22 cellular contexts compared by ENCODE assay signal in genomic region chr17:67980456-67980855, GRCh38. TPM values are rescaled to one million over a fixed set of nuclear protein-coding genes. Genes with fewer than 3 reads are reported as not detected.
DNase-seq lines count a peak whose midpoint lies in the region; ATAC-seq and TF ChIP-seq lines count a peak whose summit lies in the region.
"Had no signal": no experiment of that assay in that cellular context is flagged by ENCODE, and none has a peak within 500 bp of the region (broad histone marks: within the 10 kb centered on the region; RNA-seq: fewer than 3 reads in every experiment).

No MANE protein-coding gene starts in this region.

- H3K27ac Mint-ChIP-seq in central memory CD8-positive, alpha-beta T cell (ENCODE audit: low read depth): peak overlapping the region; percentile 82
- H3K27ac Mint-ChIP-seq in osteocyte (ENCODE audit: unreplicated experiment): no peak overlapping the region
- H3K27ac Mint-ChIP-seq: activated CD8-positive, alpha-beta memory T cell treated with anti-CD3 and anti-CD28 coated beads, Interleukin-2, amount 10 ng/mL, durations not matched to agents 7 days and 5 days; T-helper 1 cell treated with Interleukin-12 subunit alpha and Interleukin-12 subunit beta and Interleukin-4 antibody, amounts not matched to agents 30 μg/mL and 1 μg/mL, for 36 hours had no signal

- H3K4me1 ChIP-seq in psoas muscle: no peaks in the 10 kb centered on the region
- no peaks in the 10 kb centered on the region for H3K4me1 ChIP-seq in effector memory CD4-positive, alpha-beta T cell (ENCODE audit: control insufficient read depth, insufficient read depth, low read length, poor library complexity, severe bottlenecking)
- H3K4me1 ChIP-seq: BLaER1, prostate gland had no signal

- no peaks in the 10 kb centered on the region for H3K27me3 Mint-ChIP-seq in central memory CD8-positive, alpha-beta T cell
- no peaks in the 10 kb centered on the region for H3K27me3 Mint-ChIP-seq in osteocyte (ENCODE audit: unreplicated experiment)
- H3K27me3 Mint-ChIP-seq: activated CD8-positive, alpha-beta memory T cell treated with anti-CD3 and anti-CD28 coated beads, Interleukin-2, amount 10 ng/mL, durations not matched to agents 7 days and 5 days; naive thymus-derived CD8-positive, alpha-beta T cell had no signal

- no peaks in the 10 kb centered on the region for H3K9me3 Mint-ChIP-seq in central memory CD8-positive, alpha-beta T cell
- no peaks in the 10 kb centered on the region for H3K9me3 Mint-ChIP-seq in osteocyte (ENCODE audit: unreplicated experiment)
- H3K9me3 Mint-ChIP-seq: naive thymus-derived CD8-positive, alpha-beta T cell; T-helper 1 cell treated with Interleukin-12 subunit alpha and Interleukin-12 subunit beta and Interleukin-4 antibody, amounts not matched to agents 30 μg/mL and 1 μg/mL, for 36 hours had no signal

- peaks cover 27% of the 10 kb centered on the region for H3K36me3 Mint-ChIP-seq in central memory CD8-positive, alpha-beta T cell (ENCODE audit: insufficient read depth)
- peaks cover 40% of the 10 kb centered on the region for H3K36me3 Mint-ChIP-seq in osteocyte (ENCODE audit: unreplicated experiment)

- no peak overlapping the region for H3K4me3 Mint-ChIP-seq in central memory CD8-positive, alpha-beta T cell
- no peak overlapping the region for H3K4me3 Mint-ChIP-seq in osteocyte (ENCODE audit: unreplicated experiment)
- H3K4me3 Mint-ChIP-seq: activated CD8-positive, alpha-beta memory T cell treated with anti-CD3 and anti-CD28 coated beads, Interleukin-2, amount 10 ng/mL, durations not matched to agents 7 days and 5 days; naive thymus-derived CD8-positive, alpha-beta T cell; T-helper 1 cell treated with Interleukin-12 subunit alpha and Interleukin-12 subunit beta and Interleukin-4 antibody, amounts not matched to agents 30 μg/mL and 1 μg/mL, for 36 hours had no signal

- intact Hi-C loops in psoas muscle (cut with DNase I): no loop called here

- no peak for ATAC-seq in central memory CD8-positive, alpha-beta T cell (replicated peaks; ENCODE audit: extremely low read depth, poor library complexity, severe bottlenecking)
- ATAC-seq in psoas muscle (no peak), GM21717 (IDR thresholded peaks at IDR 0.05; ENCODE audit: unreplicated experiment) (no peak)
- ATAC-seq: activated CD8-positive, alpha-beta memory T cell treated with anti-CD3 and anti-CD28 coated beads, Interleukin-2, amount 10 ng/mL, durations not matched to agents 7 days and 5 days; heart right ventricle; naive thymus-derived CD8-positive, alpha-beta T cell had no signal

- TF ChIP-seq CTCF in osteocyte (IDR thresholded peaks at IDR 0.05): no peak
- TF ChIP-seq CTCF in psoas muscle (IDR thresholded peaks at IDR 0.05): no peak

- H3K27me3 ChIP-seq in psoas muscle (ENCODE audit: insufficient read depth in 3 of 3, low read length in 2 of 3): no peaks in the 10 kb centered on the region
- no peaks in the 10 kb centered on the region for H3K27me3 ChIP-seq in effector memory CD4-positive, alpha-beta T cell (replicated peaks; ENCODE audit: control insufficient read depth, insufficient read depth, low read length, poor library complexity, severe bottlenecking)
- H3K27me3 ChIP-seq: BLaER1, heart right ventricle had no signal

- peaks cover 2 to 47% of the 10 kb centered on the region in 2 donors for H3K36me3 ChIP-seq in psoas muscle (ENCODE audit: insufficient read depth in 1 of 2, low read depth in 1 of 2)
- H3K36me3 ChIP-seq in effector memory CD4-positive, alpha-beta T cell (ENCODE audit: control insufficient read depth, insufficient read depth, low read length): peaks cover 3% of the 10 kb centered on the region
- H3K36me3 ChIP-seq: prostate gland had no signal

- no peaks in the 10 kb centered on the region for H3K9me3 ChIP-seq in psoas muscle
- no peaks in the 10 kb centered on the region for H3K9me3 ChIP-seq in effector memory CD4-positive, alpha-beta T cell (ENCODE audit: control insufficient read depth, low read length)
- H3K9me3 ChIP-seq: BLaER1, heart right ventricle, prostate gland had no signal

- no peak overlapping the region for H3K4me3 ChIP-seq in psoas muscle
- no peak overlapping the region for H3K4me3 ChIP-seq in effector memory CD4-positive, alpha-beta T cell (ENCODE audit: insufficient read depth, low read depth, low read length, poor library complexity, severe bottlenecking)
- H3K4me3 ChIP-seq: BLaER1, heart right ventricle, lung, prostate gland had no signal

- H3K4me1 Mint-ChIP-seq in central memory CD8-positive, alpha-beta T cell: no peaks in the 10 kb centered on the region
- peaks cover 12% of the 10 kb centered on the region for H3K4me1 Mint-ChIP-seq in osteocyte (ENCODE audit: unreplicated experiment)

- WGBS in psoas muscle, 3 donors: 69 to 92% (median 70%) methylated on average over 2 of the region's 2 CpGs

- peak; percentile 35 for DNase-seq in DMS53 (lab: John Stamatoyannopoulos, UW)
- no peak for DNase-seq in DMS53 treated with DMSO at 0.1 percent for 48 hours (lab: John Stamatoyannopoulos, UW; ENCODE audit: unreplicated experiment)
- peak; percentile 41 for DNase-seq in NCI-H446 treated with DMSO at 0.1 percent for 48 hours (lab: John Stamatoyannopoulos, UW)
- DNase-seq in central memory CD8-positive, alpha-beta T cell (ENCODE audit: low spot score in 2 of 2): no peak
- peak; percentile 57 for DNase-seq in osteocyte (ENCODE audit: extremely low spot score, unreplicated experiment)
- DNase-seq in psoas muscle: no peak
- no peak for DNase-seq in effector memory CD4-positive, alpha-beta T cell
- DNase-seq: 8988T; activated CD8-positive, alpha-beta memory T cell treated with anti-CD3 and anti-CD28 coated beads, Interleukin-2, amount 10 ng/mL, durations not matched to agents 7 days and 5 days; activated gamma-delta T cell; central memory CD4-positive, alpha-beta T cell; DMS79; heart right ventricle; naive thymus-derived CD8-positive, alpha-beta T cell; NCI-H1694; SHP77; stimulated activated CD8-positive, alpha-beta memory T cell treated with anti-CD3 and anti-CD28 coated beads, Interleukin-4, amount 100 ng/mL, for 48 hours had no signal

- H3K27ac ChIP-seq in psoas muscle: no peak overlapping the region
- no peak overlapping the region for H3K27ac ChIP-seq in effector memory CD4-positive, alpha-beta T cell (ENCODE audit: insufficient read depth, low read length, poor library complexity, severe bottlenecking)
- H3K27ac ChIP-seq: BLaER1, heart right ventricle, prostate gland had no signal

RNA-seq across cellular contexts. Expression of gene C17orf58, which starts 15.8 kb away (rescaled TPM):
- 12.2 TPM in 2 replicates for total RNA-seq in osteocyte
- total RNA-seq in psoas muscle: 1 to 10 TPM; 3.1 to 5.5 (median 4.8) TPM
- 10 to 100 TPM in 1 of 3 donors, 1 to 10 TPM in 2; 5.3 to 15.0 (median 6.6) TPM for polyA plus RNA-seq in psoas muscle

RNA-seq across cellular contexts. Expression of gene KPNA2, which starts 55.1 kb away (rescaled TPM):
- total RNA-seq in osteocyte (95.0 and 102 TPM in 2 replicates), psoas muscle (10 to 100 TPM; 11.4 to 25.2 (median 18.5) TPM)
- 10 to 100 TPM; 16.1 to 38.4 (median 29.7) TPM for polyA plus RNA-seq in psoas muscle

Comparison
In these comparisons a context has a peak if more than half of its experiments do, and no peak if none do; other contexts are left out.
1. DNase-seq: peak in DMS53 (single experiment), NCI-H446 treated with DMSO at 0.1 percent for 48 hours (single experiment) and osteocyte (single experiment); none in DMS53 treated with DMSO at 0.1 percent for 48 hours (single experiment), central memory CD8-positive, alpha-beta T cell (0 of 2), psoas muscle (0 of 2) and effector memory CD4-positive, alpha-beta T cell (0 of 3).